ENCODE assay signal across 32 cellular contexts in genomic region chr18:78543201-78543725, GRCh38.
"Had no signal": no experiment of that assay in that cellular context is flagged by ENCODE, and none has a peak within 500 bp of the region (broad histone marks: within the 10 kb centered on the region; RNA-seq: fewer than 3 reads in every experiment).

No MANE protein-coding gene starts in this region.

- H3K36me3 Mint-ChIP-seq: activated naive CD4-positive, alpha-beta T cell treated with anti-CD3 and anti-CD28 coated beads, Interleukin-2, amount 50 U/mL, for 72 hours had no signal

- H3K4me3 Mint-ChIP-seq: activated B cell treated with CpG ODN at 0.5 μM for 24 hours; activated CD4-positive, alpha-beta memory T cell treated with anti-CD3 and anti-CD28 coated beads, Interleukin-2, amount 10 ng/mL, durations not matched to agents 7 days and 5 days; activated naive CD4-positive, alpha-beta T cell treated with anti-CD3 and anti-CD28 coated beads for 36 hours; activated T-cell treated with anti-CD3 and anti-CD28 coated beads, Interleukin-2, amount 50 U/mL, for 4 hours; activated T-helper 1 cell treated with anti-CD3 and anti-CD28 coated beads, Interleukin-12 subunit alpha, Interleukin-12 subunit beta, Interleukin-2, Interleukin-4 antibody, amounts not matched to agents 30 ng/mL and 10 ng/mL and 1 ng/mL, durations not matched to agents 14 hours and 24 hours and 36 hours; central memory CD8-positive, alpha-beta T cell had no signal

- DNase-seq: activated B cell treated with CpG ODN at 0.5 μM for 24 hours; activated CD4-positive, alpha-beta memory T cell treated with anti-CD3 and anti-CD28 coated beads, Interleukin-2, amount 10 ng/mL, durations not matched to agents 7 days and 5 days; activated CD4-positive, alpha-beta T cell treated with anti-CD3 and anti-CD28 coated beads for 48 hours; activated CD4-positive, CD25-positive, alpha-beta regulatory T cell treated with anti-CD3 and anti-CD28 coated beads, Interleukin-2, amount 50 U/mL, for 72 hours; activated CD8-positive, alpha-beta memory T cell treated with anti-CD3 and anti-CD28 coated beads, Interleukin-2, amount 50 U/mL, for 4 hours; activated gamma-delta T cell treated with Interleukin-2 at 50 U/mL for 16 hours; activated naive CD4-positive, alpha-beta T cell treated with anti-CD3 and anti-CD28 coated beads for 36 hours; activated T-cell treated with anti-CD3 and anti-CD28 coated beads for 4 hours; activated T-cell treated with anti-CD3 and anti-CD28 coated beads, Interleukin-2, amount 50 U/mL, for 4 hours; amniotic stem cell; aorta; NCI-H1092 treated with DMSO at 0.1 percent for 48 hours; NCI-H1417; NCI-H146; NCI-H187; NCI-H2029 treated with DMSO at 0.1 percent for 48 hours; NCI-H2107; NCI-H2171; NCI-H510A; NCI-H526; SIG-M5; T-helper 1 cell; T-helper 2 cell; T-helper 9 cell had no signal

- ATAC-seq: activated naive CD4-positive, alpha-beta T cell treated with anti-CD3 and anti-CD28 coated beads, Interleukin-2, amount 50 U/mL, for 72 hours; activated T-cell treated with anti-CD3 and anti-CD28 coated beads, Interleukin-2, amount 50 U/mL, for 4 hours; K562; Panc1; SK-N-SH treated with all-trans-retinoic acid at 6 μM for 48 hours had no signal

- H3K27me3 ChIP-seq: cardiac muscle cell had no signal

- H3K36me3 ChIP-seq: cardiac muscle cell had no signal

- H3K4me3 ChIP-seq: cardiac muscle cell, K562 had no signal

- H3K27ac ChIP-seq: cardiac muscle cell, VCaP had no signal

- H3K27me3 Mint-ChIP-seq: activated B cell treated with CpG ODN at 0.5 μM for 24 hours; activated CD4-positive, alpha-beta memory T cell treated with anti-CD3 and anti-CD28 coated beads, Interleukin-2, amount 10 ng/mL, durations not matched to agents 7 days and 5 days had no signal

- H3K27ac Mint-ChIP-seq: activated B cell treated with CpG ODN at 0.5 μM for 24 hours; activated CD4-positive, alpha-beta memory T cell treated with anti-CD3 and anti-CD28 coated beads, Interleukin-2, amount 10 ng/mL, durations not matched to agents 7 days and 5 days; activated naive CD4-positive, alpha-beta T cell treated with anti-CD3 and anti-CD28 coated beads for 36 hours; activated naive CD4-positive, alpha-beta T cell treated with anti-CD3 and anti-CD28 coated beads, Interleukin-2, amount 50 U/mL, for 72 hours; activated T-helper 1 cell treated with anti-CD3 and anti-CD28 coated beads, Interleukin-12 subunit alpha, Interleukin-12 subunit beta, Interleukin-2, Interleukin-4 antibody, amounts not matched to agents 30 ng/mL and 10 ng/mL and 1 ng/mL, durations not matched to agents 14 hours and 24 hours and 36 hours had no signal

- H3K4me1 Mint-ChIP-seq: activated B cell treated with CpG ODN at 0.5 μM for 24 hours; activated CD4-positive, alpha-beta memory T cell treated with anti-CD3 and anti-CD28 coated beads, Interleukin-2, amount 10 ng/mL, durations not matched to agents 7 days and 5 days had no signal

- H3K9me3 Mint-ChIP-seq: activated naive CD4-positive, alpha-beta T cell treated with anti-CD3 and anti-CD28 coated beads for 36 hours; activated naive CD4-positive, alpha-beta T cell treated with anti-CD3 and anti-CD28 coated beads, Interleukin-2, amount 50 U/mL, for 72 hours; activated T-cell treated with anti-CD3 and anti-CD28 coated beads, Interleukin-2, amount 50 U/mL, for 4 hours; activated T-helper 1 cell treated with anti-CD3 and anti-CD28 coated beads, Interleukin-12 subunit alpha, Interleukin-12 subunit beta, Interleukin-2, Interleukin-4 antibody, amounts not matched to agents 30 ng/mL and 10 ng/mL and 1 ng/mL, durations not matched to agents 14 hours and 24 hours and 36 hours; central memory CD8-positive, alpha-beta T cell had no signal
